ENCODE assay signal across 2 cellular contexts in the genomic region with DNA sequence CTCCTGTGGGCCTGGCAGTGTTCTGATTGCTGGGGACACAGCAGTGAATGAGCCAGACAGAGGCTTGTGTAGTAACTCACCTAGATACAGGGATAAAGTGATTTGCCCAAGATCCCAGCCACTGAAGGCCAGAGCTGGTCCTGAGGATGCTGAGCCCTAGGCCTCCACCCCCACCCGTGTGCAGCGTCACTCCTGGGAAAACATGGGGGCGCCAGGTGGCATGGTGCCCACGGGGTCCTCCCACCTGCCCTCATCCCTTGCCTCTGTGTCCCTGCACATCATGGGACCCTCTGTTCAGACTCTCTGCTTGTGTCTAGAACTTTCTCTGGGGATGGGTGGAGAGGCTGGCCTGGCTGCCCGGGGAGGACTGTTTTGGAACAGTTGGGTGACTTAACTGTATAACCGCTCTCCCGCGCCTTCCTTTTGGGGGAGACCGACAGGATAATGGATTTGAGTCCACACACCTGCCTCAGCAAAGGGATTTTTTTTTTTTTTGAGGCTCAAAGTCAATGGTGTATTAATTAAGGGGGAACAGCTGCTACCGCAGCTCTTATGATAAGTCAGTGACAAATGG.
TF ChIP-seq lines count a peak whose summit lies in the region.

No MANE protein-coding gene starts in this region.

TF ChIP-seq in SK-N-SH, 30 proteins besides CTCF, POLR2A, EP300 and RAD21 (continued from another document):
- TF ChIP-seq, protein P1, sequence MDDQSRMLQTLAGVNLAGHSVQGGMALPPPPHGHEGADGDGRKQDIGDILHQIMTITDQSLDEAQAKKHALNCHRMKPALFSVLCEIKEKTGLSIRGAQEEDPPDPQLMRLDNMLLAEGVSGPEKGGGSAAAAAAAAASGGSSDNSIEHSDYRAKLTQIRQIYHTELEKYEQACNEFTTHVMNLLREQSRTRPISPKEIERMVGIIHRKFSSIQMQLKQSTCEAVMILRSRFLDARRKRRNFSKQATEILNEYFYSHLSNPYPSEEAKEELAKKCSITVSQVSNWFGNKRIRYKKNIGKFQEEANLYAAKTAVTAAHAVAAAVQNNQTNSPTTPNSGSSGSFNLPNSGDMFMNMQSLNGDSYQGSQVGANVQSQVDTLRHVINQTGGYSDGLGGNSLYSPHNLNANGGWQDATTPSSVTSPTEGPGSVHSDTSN (IDR thresholded peaks at IDR 0.05) = no peak
- TF ChIP-seq FOXJ3 (CRISPR knock-in tag; IDR thresholded peaks at IDR 0.05) (no peak), CHD2 (IDR thresholded peaks at IDR 0.05; ENCODE audit: low read length, partially characterized antibody) (no peak), JUND (IDR thresholded peaks at IDR 0.05) (no peak), GATA2 (CRISPR knock-in tag; IDR thresholded peaks at IDR 0.05) (no peak), TAF1 (IDR thresholded peaks at IDR 0.05; ENCODE audit: borderline replicate concordance, low read depth, low read length) (no peak), SMC3 (IDR thresholded peaks at IDR 0.05; ENCODE audit: low read depth, low read length) (no peak)

TF ChIP-seq in SK-N-SH treated with all-trans-retinoic acid at 6 μM for 48 hours, 23 proteins besides CTCF, POLR2A, EP300 and RAD21 (continued from another document):
- TF ChIP-seq, protein P2, sequence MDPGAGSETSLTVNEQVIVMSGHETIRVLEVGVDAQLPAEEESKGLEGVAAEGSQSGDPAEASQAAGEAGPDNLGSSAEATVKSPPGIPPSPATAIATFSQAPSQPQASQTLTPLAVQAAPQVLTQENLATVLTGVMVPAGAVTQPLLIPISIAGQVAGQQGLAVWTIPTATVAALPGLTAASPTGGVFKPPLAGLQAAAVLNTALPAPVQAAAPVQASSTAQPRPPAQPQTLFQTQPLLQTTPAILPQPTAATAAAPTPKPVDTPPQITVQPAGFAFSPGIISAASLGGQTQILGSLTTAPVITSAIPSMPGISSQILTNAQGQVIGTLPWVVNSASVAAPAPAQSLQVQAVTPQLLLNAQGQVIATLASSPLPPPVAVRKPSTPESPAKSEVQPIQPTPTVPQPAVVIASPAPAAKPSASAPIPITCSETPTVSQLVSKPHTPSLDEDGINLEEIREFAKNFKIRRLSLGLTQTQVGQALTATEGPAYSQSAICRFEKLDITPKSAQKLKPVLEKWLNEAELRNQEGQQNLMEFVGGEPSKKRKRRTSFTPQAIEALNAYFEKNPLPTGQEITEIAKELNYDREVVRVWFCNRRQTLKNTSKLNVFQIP (CRISPR knock-in tag; IDR thresholded peaks at IDR 0.05; ENCODE audit: borderline replicate concordance, low read depth) = no peak
- TF ChIP-seq CSDC2 (CRISPR knock-in tag; IDR thresholded peaks at IDR 0.05) (no peak), ZFP3 (CRISPR knock-in tag; IDR thresholded peaks at IDR 0.05) (no peak), RARB (CRISPR knock-in tag; IDR thresholded peaks at IDR 0.05) (no peak), PPARA (CRISPR knock-in tag; IDR thresholded peaks at IDR 0.05; ENCODE audit: borderline replicate concordance) (no peak), ISL1 (CRISPR knock-in tag; IDR thresholded peaks at IDR 0.05) (no peak), ZC3H10 (CRISPR knock-in tag; IDR thresholded peaks at IDR 0.05) (no peak), ZNF565 (CRISPR knock-in tag; conservative IDR thresholded peaks at IDR 0.05; ENCODE audit: low read depth) (no peak), ZFP30 (CRISPR knock-in tag; IDR thresholded peaks at IDR 0.05) (no peak), SNAI2 (CRISPR knock-in tag; IDR thresholded peaks at IDR 0.05) (no peak), TOX (CRISPR knock-in tag; IDR thresholded peaks at IDR 0.05; ENCODE audit: borderline replicate concordance) (no peak), ZNF8 (CRISPR knock-in tag; IDR thresholded peaks at IDR 0.05) (no peak), BACH2 (CRISPR knock-in tag; IDR thresholded peaks at IDR 0.05; ENCODE audit: borderline replicate concordance) (no peak)
- TF ChIP-seq, protein P3, sequence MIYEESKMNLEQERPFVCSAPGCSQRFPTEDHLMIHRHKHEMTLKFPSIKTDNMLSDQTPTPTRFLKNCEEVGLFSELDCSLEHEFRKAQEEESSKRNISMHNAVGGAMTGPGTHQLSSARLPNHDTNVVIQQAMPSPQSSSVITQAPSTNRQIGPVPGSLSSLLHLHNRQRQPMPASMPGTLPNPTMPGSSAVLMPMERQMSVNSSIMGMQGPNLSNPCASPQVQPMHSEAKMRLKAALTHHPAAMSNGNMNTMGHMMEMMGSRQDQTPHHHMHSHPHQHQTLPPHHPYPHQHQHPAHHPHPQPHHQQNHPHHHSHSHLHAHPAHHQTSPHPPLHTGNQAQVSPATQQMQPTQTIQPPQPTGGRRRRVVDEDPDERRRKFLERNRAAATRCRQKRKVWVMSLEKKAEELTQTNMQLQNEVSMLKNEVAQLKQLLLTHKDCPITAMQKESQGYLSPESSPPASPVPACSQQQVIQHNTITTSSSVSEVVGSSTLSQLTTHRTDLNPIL (CRISPR knock-in tag; IDR thresholded peaks at IDR 0.05; ENCODE audit: low read depth) = no peak
